Comparison of ENCODE assay signal across 8 cellular contexts in the genomic region with DNA sequence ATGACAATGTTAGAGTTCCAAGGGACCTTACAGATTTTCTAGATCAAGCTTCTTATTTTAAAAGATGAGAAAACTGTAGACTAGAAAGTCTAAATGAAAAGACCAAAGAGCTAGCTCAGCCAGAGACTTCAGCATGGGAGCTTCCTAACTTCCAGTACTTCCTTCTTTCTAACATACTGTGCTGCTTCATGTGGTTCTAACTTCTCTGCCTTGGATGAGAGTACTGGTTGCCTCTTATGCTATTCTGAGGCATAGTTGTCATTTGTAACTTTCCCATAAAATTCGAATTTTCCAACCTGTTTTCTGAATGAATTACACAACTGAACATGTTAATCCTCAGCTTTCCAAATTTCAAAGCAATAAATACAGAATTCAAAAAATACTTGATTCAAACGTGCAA. TPM values are rescaled to one million over a fixed set of nuclear protein-coding genes. Genes with fewer than 3 reads are reported as not detected.
DNase-seq lines count a peak whose midpoint lies in the region; TF ChIP-seq lines count a peak whose summit lies in the region.

No MANE protein-coding gene starts in this region.

- H3K79me1 ChIP-seq in trophoblast cell (ENCODE audit: low read length) = peaks cover 12% of the 10 kb centered on the region

- CTCF ChIA-PET in PC-9 (lab: Charles Lee) = no interaction called here

- H2BK12ac ChIP-seq in trophoblast cell (ENCODE audit: low read length) = no peak overlapping the region

- no peak overlapping the region for H3K14ac ChIP-seq in trophoblast cell (ENCODE audit: low read length)

- H3K9ac ChIP-seq in MM.1S (ENCODE audit: low read length) = no peak overlapping the region
- no peak overlapping the region for H3K9ac ChIP-seq in trophoblast cell (ENCODE audit: low read length)

- H3K27ac ChIP-seq in PC-9 (peak overlapping the region; percentile 97), prostate gland (peak overlapping the region; percentile 37 to 93), MM.1S (ENCODE audit: low read length) (no peak overlapping the region), trophoblast cell (ENCODE audit: low read depth, low read length) (no peak overlapping the region)

- H3K4me3 ChIP-seq in PC-9 = peak overlapping the region; percentile 67
- peak overlapping the region in 1 of 2 donors; percentile 70 for H3K4me3 ChIP-seq in prostate gland
- no peak overlapping the region for H3K4me3 ChIP-seq in MM.1S (ENCODE audit: low read length)
- no peak overlapping the region for H3K4me3 ChIP-seq in trophoblast cell (ENCODE audit: low read depth, low read length)

- H3K27me3 ChIP-seq in PC-9 (ENCODE audit: insufficient read depth, low read depth) (no peaks in the 10 kb centered on the region), prostate gland (replicated peaks; ENCODE audit: insufficient read depth) (no peaks in the 10 kb centered on the region), MM.1S (replicated peaks; ENCODE audit: insufficient read depth, low read length) (no peaks in the 10 kb centered on the region), trophoblast cell (ENCODE audit: insufficient read depth, low read length) (no peaks in the 10 kb centered on the region)

- 42% methylated on average over 2 of the region's 2 CpGs for WGBS in prostate gland
- WGBS in trophoblast cell (ENCODE audit: extremely low coverage, insufficient coverage, insufficient read length) = no CpG with 5 or more reads among the region's 2 CpGs

- no peaks in the 10 kb centered on the region; the same call in 1 of the 2 replicates for H3K9me3 ChIP-seq in PC-9 (ENCODE audit: insufficient read depth, low read depth)
- H3K9me3 ChIP-seq in prostate gland = no peaks in the 10 kb centered on the region
- no peaks in the 10 kb centered on the region for H3K9me3 ChIP-seq in MM.1S (replicated peaks; ENCODE audit: insufficient read depth, low read length)
- no peaks in the 10 kb centered on the region for H3K9me3 ChIP-seq in trophoblast cell (ENCODE audit: insufficient read depth, low read depth, low read length)

- no peak for TF ChIP-seq POLR2A in prostate gland (IDR thresholded peaks at IDR 0.05)

- H3K36me3 ChIP-seq in PC-9 (ENCODE audit: low read depth) = peaks cover 17% of the 10 kb centered on the region; the same call in 1 of the 2 replicates
- H3K36me3 ChIP-seq in prostate gland = no peaks in the 10 kb centered on the region
- H3K36me3 ChIP-seq in MM.1S (replicated peaks; ENCODE audit: insufficient read depth, low read length) = no peaks in the 10 kb centered on the region
- no peaks in the 10 kb centered on the region for H3K36me3 ChIP-seq in trophoblast cell (ENCODE audit: control insufficient read depth in 1 of 2, insufficient read depth in 2 of 2, low read length in 2 of 2)

- no peak overlapping the region for H4K12ac ChIP-seq in trophoblast cell (ENCODE audit: low read depth, low read length)

- H3K4me1 ChIP-seq in PC-9 (replicated peaks; ENCODE audit: insufficient read depth) (peaks cover 47% of the 10 kb centered on the region), prostate gland (replicated peaks) (peaks cover 16% of the 10 kb centered on the region), MM.1S (ENCODE audit: low read length) (0 out of 2 replicates have a peak, but pooled peaks cover 9% of the 10 kb centered on the region), trophoblast cell (ENCODE audit: control insufficient read depth in 1 of 2, insufficient read depth in 2 of 2, low read length in 2 of 2) (peaks cover 0 to 1% of the 10 kb centered on the region in 2 experiments)

- peaks cover 27% of the 10 kb centered on the region for H3K4me1 Mint-ChIP-seq in endothelial cell (ENCODE audit: unreplicated experiment)

- no peaks in the 10 kb centered on the region for H3K9me3 Mint-ChIP-seq in endothelial cell (ENCODE audit: unreplicated experiment)

- no TSS peak for BruUV-seq in PC-9 (replicated peaks; lab: Mats Ljungman, UMichigan)

- no peak overlapping the region for H2AFZ ChIP-seq in PC-9
- H2AFZ ChIP-seq in MM.1S (ENCODE audit: low read length) = no peak overlapping the region
- H2AFZ ChIP-seq in trophoblast cell (ENCODE audit: insufficient read depth, low read length, poor library complexity) = no peak overlapping the region

- H3K27me3 Mint-ChIP-seq in endothelial cell (ENCODE audit: unreplicated experiment) = peaks cover 5% of the 10 kb centered on the region

- H4K91ac ChIP-seq in trophoblast cell (ENCODE audit: low read depth, low read length) = no peak overlapping the region

- H3K9me2 ChIP-seq in PC-9 (ENCODE audit: insufficient read depth) (no peaks in the 10 kb centered on the region), MM.1S (replicated peaks; ENCODE audit: insufficient read depth, low read length) (no peaks in the 10 kb centered on the region)

- H3K4me2 ChIP-seq in PC-9 (peak overlapping the region; percentile 96), MM.1S (ENCODE audit: low read depth, low read length) (no peak overlapping the region), trophoblast cell (ENCODE audit: low read length) (no peak overlapping the region)

- peak overlapping the region; percentile 74 for H3K4me3 Mint-ChIP-seq in endothelial cell (ENCODE audit: unreplicated experiment)

- no peak overlapping the region for H3K4ac ChIP-seq in trophoblast cell (ENCODE audit: low read depth, low read length)

- DNase-seq in SIG-M5 treated with dmso at 0.1 percent for 504 hours (lab: John Stamatoyannopoulos, UW; ENCODE audit: unreplicated experiment) (peak; percentile 59), SIG-M5 (lab: John Stamatoyannopoulos, UW) (no peak), PC-9 (no peak), endothelial cell (ENCODE audit: low spot score) (no peak), prostate gland (ENCODE audit: low spot score) (no peak), AG08395 (ENCODE audit: low spot score) (no peak), MM.1S (no peak), trophoblast cell (no peak)

- H3K79me2 ChIP-seq in PC-9 (ENCODE audit: low read depth) = peaks cover 72% of the 10 kb centered on the region
- H3K79me2 ChIP-seq in MM.1S (ENCODE audit: low read length) = peaks cover 7% of the 10 kb centered on the region; the same call in 1 of the 2 replicates
- H3K79me2 ChIP-seq in trophoblast cell (ENCODE audit: control insufficient read depth, insufficient read depth, low read length, poor library complexity) = peaks cover 7% of the 10 kb centered on the region

- H2AK5ac ChIP-seq in trophoblast cell (ENCODE audit: low read length) = no peak overlapping the region

- no peak overlapping the region for H3K18ac ChIP-seq in trophoblast cell (ENCODE audit: low read length)

- no peaks in the 10 kb centered on the region for H4K20me1 ChIP-seq in PC-9 (ENCODE audit: insufficient read depth)
- no peaks in the 10 kb centered on the region for H4K20me1 ChIP-seq in MM.1S (ENCODE audit: insufficient read depth, low read length)

- H4K8ac ChIP-seq in trophoblast cell (ENCODE audit: low read depth, low read length) = no peak overlapping the region

- no peak overlapping the region for H3K23ac ChIP-seq in trophoblast cell (ENCODE audit: low read length)

- H3K27ac Mint-ChIP-seq in endothelial cell (ENCODE audit: unreplicated experiment) = peak overlapping the region; percentile 74

- POLR2A ChIA-PET in PC-9 (lab: Charles Lee; ENCODE audit: unreplicated experiment) = interaction anchor here (0.6 to 0.7 kb wide), 2 partner anchors 13 to 70 kb away, joined by 7 to 12 read pairs; no protein-coding TSS in a partner anchor

- intact Hi-C loops in PC-9 (cut with micrococcal nuclease; ENCODE audit: unreplicated experiment) (loop anchor here (5.0 to 10.0 kb wide), 3 partner anchors 55 to 390 kb away; no protein-coding TSS in a partner anchor), prostate gland (cut with DNase I) (no loop called here)

- no peak for TF ChIP-seq CTCF in PC-9 (conservative IDR thresholded peaks at IDR 0.05)
- TF ChIP-seq CTCF in endothelial cell (IDR thresholded peaks at IDR 0.05; ENCODE audit: unreplicated experiment) = no peak
- TF ChIP-seq CTCF in prostate gland (IDR thresholded peaks at IDR 0.05) = no peak
- no peak for TF ChIP-seq CTCF in MM.1S (IDR thresholded peaks at IDR 0.05; ENCODE audit: low read length)

- H3F3A ChIP-seq in PC-9 (ENCODE audit: insufficient read depth, low read depth) (peaks cover 32% of the 10 kb centered on the region), MM.1S (ENCODE audit: insufficient read depth, low read length) (peaks cover 21% of the 10 kb centered on the region)

- H3K36me3 Mint-ChIP-seq in endothelial cell (ENCODE audit: low read depth, unreplicated experiment) = peaks cover 6% of the 10 kb centered on the region

- no peak overlapping the region for H2BK5ac ChIP-seq in trophoblast cell (ENCODE audit: low read depth, low read length, poor library complexity)

- no peak overlapping the region for H2BK120ac ChIP-seq in trophoblast cell (ENCODE audit: insufficient read depth, low read length, poor library complexity)

RNA-seq across cellular contexts. Expression of a gene that starts 1.8 kb away (rescaled TPM):
- total RNA-seq in PC-9 (2021) (41.6 and 60.7 TPM in 2 replicates), endothelial cell (ENCODE audit: unreplicated experiment) (65.0 TPM), prostate gland (10 to 100 TPM; 32.8 to 37.7 TPM)
- polyA plus RNA-seq in trophoblast cell (2013) = 34.4 and 36.3 TPM in 2 replicates

Comparison
In these comparisons a context has a peak if more than half of its experiments do, and no peak if none do; other contexts are left out.
1. H3K27ac ChIP-seq: peak in PC-9 (single experiment) and prostate gland (2 of 2); none in MM.1S (single experiment) and trophoblast cell (single experiment).